In genomic region chr10:62562101-62562500, GRCh38 we compare ENCODE assay signal across 21 cellular contexts.
"Had no signal": no experiment of that assay in that cellular context is flagged by ENCODE, and none has a peak within 500 bp of the region (broad histone marks: within the 10 kb centered on the region; RNA-seq: fewer than 3 reads in every experiment).

No MANE protein-coding gene starts in this region.

- ATAC-seq: effector memory CD8-positive, alpha-beta T cell; gastroesophageal sphincter; lower lobe of right lung; pancreas; right lobe of liver had no signal

- DNase-seq: effector memory CD8-positive, alpha-beta T cell; esophagus squamous epithelium; foreskin fibroblast; glutamatergic neuron; islet precursor cell; left ventricle myocardium inferior; lower lobe of right lung; midbrain; naive B cell; occipital lobe; pancreas; right lobe of liver; stimulated activated CD4-positive, alpha-beta T cell treated with anti-CD3 and anti-CD28 coated beads, Interleukin-12 subunit alpha, Interleukin-12 subunit beta, amount 100 ng/mL, for 4 hours; stimulated activated naive CD4-positive, alpha-beta T cell; trophoblast cell had no signal

- H3K27ac Mint-ChIP-seq: dendritic cell treated with granulocyte-macrophage colony-stimulating factor and Interleukin-4, amounts not matched to agents 40 ng/mL and 50 ng/mL, for 4 days; effector memory CD8-positive, alpha-beta T cell; memory B cell; progenitor cell of endocrine pancreas had no signal

- FAIRE-seq: colon, pancreas had no signal

- H3K4me3 ChIP-seq: esophagus squamous epithelium, gastroesophageal sphincter, left ventricle myocardium inferior, lower lobe of right lung, pancreas, right lobe of liver had no signal

- H3K4me3 Mint-ChIP-seq: dendritic cell treated with granulocyte-macrophage colony-stimulating factor and Interleukin-4, amounts not matched to agents 40 ng/mL and 50 ng/mL, for 4 days; effector memory CD8-positive, alpha-beta T cell; memory B cell; naive B cell; nephron had no signal

- H3K9me3 Mint-ChIP-seq: dendritic cell treated with granulocyte-macrophage colony-stimulating factor and Interleukin-4, amounts not matched to agents 40 ng/mL and 50 ng/mL, for 4 days; effector memory CD8-positive, alpha-beta T cell; memory B cell; nephron had no signal
